ENCODE assay signal across 20 cellular contexts in the genomic region with DNA sequence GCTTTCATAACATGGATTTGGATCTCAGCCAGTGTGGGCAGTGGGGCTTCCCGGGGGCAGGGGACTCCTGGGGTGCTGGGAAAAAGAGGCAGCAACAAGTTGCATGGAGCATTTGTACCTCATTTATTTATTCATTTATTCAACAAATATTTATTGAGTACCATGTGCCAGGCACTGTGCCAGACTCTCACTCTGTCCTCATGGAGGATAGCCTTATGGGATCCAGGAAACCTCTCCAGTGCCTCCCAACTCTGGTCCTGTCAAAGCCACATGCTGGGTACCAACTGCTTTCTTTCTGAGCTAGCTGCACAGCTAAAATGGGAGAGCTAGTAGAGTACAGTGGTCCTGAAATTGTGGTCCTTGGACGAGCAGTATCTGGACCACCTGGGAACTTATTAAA.
A peak's percentile ranks its signal among the peaks of the same experiment; 100 is the strongest.
DNase-seq lines count a peak whose midpoint lies in the region; ATAC-seq and TF ChIP-seq lines count a peak whose summit lies in the region.
"Had no signal": no experiment of that assay in that cellular context is flagged by ENCODE, and none has a peak within 500 bp of the region (broad histone marks: within the 10 kb centered on the region; RNA-seq: fewer than 3 reads in every experiment).

No MANE protein-coding gene starts in this region.

- no peak overlapping the region for H3K9ac ChIP-seq in BLaER1
- H3K9ac ChIP-seq: KMS-11, SK-N-SH had no signal

- ATAC-seq in body of pancreas (no peak), HG02981 (IDR thresholded peaks at IDR 0.05; ENCODE audit: unreplicated experiment) (no peak)
- ATAC-seq: PC-3 had no signal

- POLR2A ChIA-PET in activated CD4-positive, alpha-beta memory T cell treated with anti-CD3 and anti-CD28 coated beads for 36 hours (lab: Charles Lee) = interaction anchor here (1.6 kb wide), 1 partner anchor 17 kb away, joined by 3 read pairs; no protein-coding TSS in a partner anchor

- peaks cover 1% of the 10 kb centered on the region for H3K27me3 Mint-ChIP-seq in activated CD4-positive, alpha-beta memory T cell treated with anti-CD3 and anti-CD28 coated beads for 36 hours

- CTCF ChIA-PET in activated CD4-positive, alpha-beta memory T cell treated with anti-CD3 and anti-CD28 coated beads for 36 hours (lab: Charles Lee) = interaction anchor here (1.0 kb wide), 1 partner anchor 76 kb away, joined by 3 read pairs; no protein-coding TSS in a partner anchor

- peaks cover 26% of the 10 kb centered on the region for H3K4me1 ChIP-seq in BLaER1
- peaks cover 29% of the 10 kb centered on the region for H3K4me1 ChIP-seq in body of pancreas

- H3K27me3 ChIP-seq in BLaER1 = no peaks in the 10 kb centered on the region
- no peaks in the 10 kb centered on the region for H3K27me3 ChIP-seq in body of pancreas
- H3K27me3 ChIP-seq: BE2C had no signal

- TF ChIP-seq CTCF in body of pancreas (IDR thresholded peaks at IDR 0.05) = no peak

- intact Hi-C loops in body of pancreas (cut with DNase I) = no loop called here
- intact Hi-C loops in activated CD4-positive, alpha-beta memory T cell treated with anti-CD3 and anti-CD28 coated beads for 36 hours (cut with micrococcal nuclease) = no loop called here

- peak overlapping the region; percentile 1; the same call in 1 of the 2 replicates for H3K4me2 ChIP-seq in BLaER1
- H3K4me2 ChIP-seq: KMS-11, SK-N-SH had no signal

- H3K36me3 Mint-ChIP-seq in activated CD4-positive, alpha-beta memory T cell treated with anti-CD3 and anti-CD28 coated beads for 36 hours = no peaks in the 10 kb centered on the region

- WGBS in body of pancreas, 2 donors = 48 to 50% methylated on average over 2 of the region's 2 CpGs

- H3K9me3 Mint-ChIP-seq in activated CD4-positive, alpha-beta memory T cell treated with anti-CD3 and anti-CD28 coated beads for 36 hours = no peaks in the 10 kb centered on the region

- peak; percentile 13 for DNase-seq in COR-L47 (lab: John Stamatoyannopoulos, UW)
- DNase-seq in NCI-H2081 treated with DMSO at 0.1 percent for 48 hours (lab: John Stamatoyannopoulos, UW) = peak; percentile 45
- DNase-seq in body of pancreas = peak; percentile 29 to 62 (median 43)
- no peak for DNase-seq in dermis blood vessel endothelial cell
- no peak for DNase-seq in activated CD4-positive, alpha-beta memory T cell treated with anti-CD3 and anti-CD28 coated beads for 36 hours
- no peak for DNase-seq in SIG-M5 (lab: John Stamatoyannopoulos, UW)
- DNase-seq: CD4-positive, alpha-beta memory T cell; GOT3; HCEC 1CT; NCI-H1436; NCI-H187 treated with DMSO at 0.1 percent for 48 hours; NCI-H226; NCI-H524 treated with DMSO at 0.1 percent for 48 hours; PC-3; SHP77 treated with DMSO at 0.1 percent for 48 hours; SK-N-SH had no signal

- no peak overlapping the region for H3K27ac Mint-ChIP-seq in activated CD4-positive, alpha-beta memory T cell treated with anti-CD3 and anti-CD28 coated beads for 36 hours

- H3K9me3 ChIP-seq in BLaER1 (peaks cover 2% of the 10 kb centered on the region; the same call in 1 of the 2 replicates), body of pancreas (no peaks in the 10 kb centered on the region)
- H3K9me3 ChIP-seq: BE2C, SK-N-SH had no signal

- TF ChIP-seq POLR2A in body of pancreas (IDR thresholded peaks at IDR 0.05) = no peak

- no peaks in the 10 kb centered on the region for H3K36me3 ChIP-seq in BLaER1
- no peaks in the 10 kb centered on the region for H3K36me3 ChIP-seq in body of pancreas (replicated peaks in 1 of 2; ENCODE audit: insufficient read depth in 1 of 2, low read depth in 2 of 2)
- H3K36me3 ChIP-seq: BE2C had no signal

- H3K27ac ChIP-seq in BLaER1 (no peak overlapping the region), body of pancreas (no peak overlapping the region)
- H3K27ac ChIP-seq: KMS-11 had no signal

- H3K4me1 Mint-ChIP-seq in activated CD4-positive, alpha-beta memory T cell treated with anti-CD3 and anti-CD28 coated beads for 36 hours (ENCODE audit: low read depth) = no peaks in the 10 kb centered on the region

- no peaks in the 10 kb centered on the region for H4K20me1 ChIP-seq in BLaER1

- no peak overlapping the region for H3K4me3 Mint-ChIP-seq in activated CD4-positive, alpha-beta memory T cell treated with anti-CD3 and anti-CD28 coated beads for 36 hours

- H3K4me3 ChIP-seq in BLaER1 (no peak overlapping the region), body of pancreas (no peak overlapping the region)

Comparison
In these comparisons a context has a peak if more than half of its experiments do, and no peak if none do; other contexts are left out.
1. DNase-seq: peak in COR-L47 (single experiment), NCI-H2081 treated with DMSO at 0.1 percent for 48 hours (single experiment) and body of pancreas (4 of 4); none in dermis blood vessel endothelial cell (single experiment), activated CD4-positive, alpha-beta memory T cell treated with anti-CD3 and anti-CD28 coated beads for 36 hours (single experiment) and SIG-M5 (single experiment).